ENCODE assay signal across 1 cellular context in the genomic region with DNA sequence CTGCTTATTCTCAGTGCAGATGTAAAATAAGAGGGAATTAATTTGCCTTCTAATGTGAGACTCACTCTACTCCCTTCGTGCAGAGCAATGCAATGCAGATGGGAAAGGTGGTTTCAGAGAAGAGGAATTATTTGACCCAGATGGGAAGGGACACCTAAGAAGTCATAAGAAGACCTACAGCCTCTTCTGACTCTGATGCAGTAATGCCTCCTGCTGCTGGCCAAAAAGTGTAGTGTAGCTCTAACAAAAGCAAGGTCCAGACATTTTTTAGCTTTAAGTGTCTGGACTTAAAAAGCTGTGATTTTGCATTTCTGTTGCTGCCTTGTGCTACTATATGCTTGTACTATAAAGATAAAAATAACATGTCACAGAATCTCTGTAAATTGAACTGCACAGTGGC.
TF ChIP-seq lines count a peak whose summit lies in the region.

No MANE protein-coding gene starts in this region.

TF ChIP-seq in H1, 55 proteins besides CTCF, POLR2A, EP300 and RAD21 (continued from another document):
- no peak for TF ChIP-seq TAF1 (IDR thresholded peaks at IDR 0.05; ENCODE audit: low read depth, low read length)
